In genomic region chr1:5733596-5733995, GRCh38 we compare ENCODE assay signal across 25 cellular contexts.
"Had no signal": no experiment of that assay in that cellular context is flagged by ENCODE, and none has a peak within 500 bp of the region (broad histone marks: within the 10 kb centered on the region; RNA-seq: fewer than 3 reads in every experiment).

No MANE protein-coding gene starts in this region.

- H3K4me3 ChIP-seq: colonic mucosa, esophagus muscularis mucosa, gastroesophageal sphincter, heart left ventricle, hepatocyte, left lung, pancreas, right lobe of liver, smooth muscle cell, thoracic aorta, tibial nerve, upper lobe of left lung had no signal

- H3K27me3 ChIP-seq: colonic mucosa, foreskin keratinocyte, hepatocyte, right lobe of liver, tibial nerve, upper lobe of left lung had no signal

- H3K9me3 ChIP-seq: colonic mucosa, esophagus muscularis mucosa, gastroesophageal sphincter, left lung, pancreas, right lobe of liver, thoracic aorta, tibial nerve, upper lobe of left lung had no signal

- H3K4me1 Mint-ChIP-seq: stimulated activated effector memory CD8-positive, alpha-beta T cell treated with anti-CD3 and anti-CD28 coated beads, Interleukin-12 subunit alpha, Interleukin-12 subunit beta, amount 100 ng/mL, for 72 hours had no signal

- H3K27ac Mint-ChIP-seq: dendritic cell treated with granulocyte-macrophage colony-stimulating factor and Interleukin-4, amounts not matched to agents 40 ng/mL and 50 ng/mL, for 4 days; naive thymus-derived CD4-positive, alpha-beta T cell; progenitor cell of endocrine pancreas; stimulated activated effector memory CD8-positive, alpha-beta T cell treated with anti-CD3 and anti-CD28 coated beads, Interleukin-12 subunit alpha, Interleukin-12 subunit beta, amount 100 ng/mL, for 72 hours had no signal

- H3K36me3 Mint-ChIP-seq: stimulated activated effector memory CD8-positive, alpha-beta T cell treated with anti-CD3 and anti-CD28 coated beads, Interleukin-12 subunit alpha, Interleukin-12 subunit beta, amount 100 ng/mL, for 72 hours had no signal

- H3K4me3 Mint-ChIP-seq: dendritic cell treated with granulocyte-macrophage colony-stimulating factor and Interleukin-4, amounts not matched to agents 40 ng/mL and 50 ng/mL, for 4 days; naive thymus-derived CD4-positive, alpha-beta T cell; stimulated activated effector memory CD8-positive, alpha-beta T cell treated with anti-CD3 and anti-CD28 coated beads, Interleukin-12 subunit alpha, Interleukin-12 subunit beta, amount 100 ng/mL, for 72 hours had no signal

- DNase-seq: colonic mucosa; effector memory CD4-positive, alpha-beta T cell; foreskin keratinocyte; left cardiac atrium; mesenchymal stem cell; midbrain; naive thymus-derived CD4-positive, alpha-beta T cell; occipital lobe; stimulated activated CD4-positive, alpha-beta T cell treated with anti-CD3 and anti-CD28 coated beads, Interleukin-2, amount 100 ng/mL, for 24 hours; stimulated activated CD4-positive, alpha-beta T cell treated with anti-CD3 and anti-CD28 coated beads, Interleukin-4, amount 100 ng/mL, for 24 hours; stimulated activated naive CD8-positive, alpha-beta T cell treated with anti-CD3 and anti-CD28 coated beads, Interleukin-15, Interleukin-2, amounts not matched to agents 100 U/mL and 50 U/mL, for 24 hours; upper lobe of left lung had no signal

- H3K9me3 Mint-ChIP-seq: dendritic cell treated with granulocyte-macrophage colony-stimulating factor and Interleukin-4, amounts not matched to agents 40 ng/mL and 50 ng/mL, for 4 days had no signal

- H3K4me1 ChIP-seq: colonic mucosa, esophagus muscularis mucosa, foreskin keratinocyte, gastroesophageal sphincter, heart left ventricle, left lung, pancreas, right lobe of liver, tibial nerve, upper lobe of left lung had no signal

- H3K27ac ChIP-seq: colonic mucosa, esophagus muscularis mucosa, foreskin keratinocyte, gastroesophageal sphincter, heart left ventricle, hepatocyte, left lung, pancreas, right lobe of liver, thoracic aorta, tibial nerve, upper lobe of left lung had no signal

- H3K36me3 ChIP-seq: colonic mucosa, esophagus muscularis mucosa, gastroesophageal sphincter, heart left ventricle, left lung, pancreas, right lobe of liver, thoracic aorta, tibial nerve, upper lobe of left lung had no signal

- ATAC-seq: foreskin keratinocyte; gastroesophageal sphincter; heart left ventricle; left cardiac atrium; left lung; naive thymus-derived CD4-positive, alpha-beta T cell; pancreas; right lobe of liver; stimulated activated effector memory CD8-positive, alpha-beta T cell treated with anti-CD3 and anti-CD28 coated beads, Interleukin-12 subunit alpha, Interleukin-12 subunit beta, amount 100 ng/mL, for 72 hours; stimulated activated naive CD8-positive, alpha-beta T cell treated with anti-CD3 and anti-CD28 coated beads, Interleukin-15, Interleukin-2, amounts not matched to agents 100 U/mL and 50 U/mL, for 24 hours had no signal
